10 cellular contexts compared by ENCODE assay signal in genomic region chr16:88828711-88829110, GRCh38. TPM values are rescaled to one million over a fixed set of nuclear protein-coding genes. Genes with fewer than 3 reads are reported as not detected.
"Had no signal": no experiment of that assay in that cellular context is flagged by ENCODE, and none has a peak within 500 bp of the region (broad histone marks: within the 10 kb centered on the region; RNA-seq: fewer than 3 reads in every experiment).

No MANE protein-coding gene starts in this region.

- H3K27ac ChIP-seq: GM23248 had no signal

- H3K4me3 Mint-ChIP-seq: GM23338, H9, HFFc6 had no signal

- H3K36me3 ChIP-seq: HAP-1 had no signal

- H2AFZ ChIP-seq: GM23248, GM23338 had no signal

- H3K27ac Mint-ChIP-seq: GM23338, H9, HFFc6 had no signal

- H3K9me3 ChIP-seq: HAP-1 had no signal

- H3K4me1 Mint-ChIP-seq: GM23338, H9 had no signal

- H3K4me2 ChIP-seq: GM23338 had no signal

- H3K9me3 Mint-ChIP-seq: GM23338, H9, HFFc6 had no signal

- H3K9ac ChIP-seq: GM23248 had no signal

- ATAC-seq: GM23338, HCT116 had no signal

- DNase-seq: GM23248, GOT3, H7, H9, HFFc6 had no signal

- H3K4me3 ChIP-seq: GM23248, GM23338, HAP-1 had no signal

- H3K4me1 ChIP-seq: HAP-1 had no signal

RNA-seq across cellular contexts. Expression of gene PABPN1L, which starts 37.7 kb away (rescaled TPM):
- total RNA-seq: GM23248, GM23338, H1, H4, H7, H9, HFFc6 had no signal
- polyA plus RNA-seq: GM23248, GM23338, H1 had no signal
